In genomic region chr18:48875942-48876511, GRCh38 we compare ENCODE assay signal across 1 cellular context.
TF ChIP-seq lines count a peak whose summit lies in the region.

No MANE protein-coding gene starts in this region.

TF ChIP-seq in IMR-90, 13 proteins besides CTCF, POLR2A, EP300 and RAD21 (continued from another document):
- TF ChIP-seq ELK1 (IDR thresholded peaks at IDR 0.05; ENCODE audit: borderline replicate concordance, low read depth, low read length) (no peak), CEBPB (IDR thresholded peaks at IDR 0.05; ENCODE audit: low read depth, low read length) (no peak), MAZ (IDR thresholded peaks at IDR 0.05; ENCODE audit: borderline replicate concordance, low read depth, low read length) (no peak), MXI1 (IDR thresholded peaks at IDR 0.05; ENCODE audit: borderline replicate concordance, low read depth, low read length) (no peak), RFX5 (IDR thresholded peaks at IDR 0.05; ENCODE audit: low read depth, low read length) (no peak), NFE2L2 (IDR thresholded peaks at IDR 0.05; ENCODE audit: low read depth, low read length) (no peak), USF2 (IDR thresholded peaks at IDR 0.05; ENCODE audit: low read depth, low read length) (no peak), CHD1 (IDR thresholded peaks at IDR 0.05; ENCODE audit: low read depth, low read length) (no peak)
TF ChIP-seq in IMR-90: peak in this region for 0.
